Comparison of ENCODE assay signal across 8 cellular contexts in genomic region chr2:207734264-207734635, GRCh38. TPM values are rescaled to one million over a fixed set of nuclear protein-coding genes. Genes with fewer than 3 reads are reported as not detected.
A peak's percentile ranks its signal among the peaks of the same experiment; 100 is the strongest.
DNase-seq lines count a peak whose midpoint lies in the region; ATAC-seq, FAIRE-seq and TF ChIP-seq lines count a peak whose summit lies in the region.

No MANE protein-coding gene starts in this region.

- no peak overlapping the region for H3K4me3 ChIP-seq in body of pancreas
- no peak overlapping the region for H3K4me3 ChIP-seq in effector memory CD4-positive, alpha-beta T cell (ENCODE audit: insufficient read depth, low read depth, low read length, poor library complexity, severe bottlenecking)
- H3K4me3 ChIP-seq in CD8-positive, alpha-beta memory T cell (ENCODE audit: low read length), result no peak overlapping the region

- H3K27ac Mint-ChIP-seq in CD8-positive, alpha-beta memory T cell, result no peak overlapping the region

- DNase-seq in COR-L47 (lab: John Stamatoyannopoulos, UW), result peak; percentile 27
- DNase-seq in HTR-8/SVneo (ENCODE audit: insufficient read length, low spot score), result peak; percentile 20
- no peak for DNase-seq in body of pancreas
- peak; percentile 39 for DNase-seq in midbrain (lab: John Stamatoyannopoulos, UW)
- DNase-seq in NCI-H187 treated with DMSO at 0.1 percent for 48 hours (lab: John Stamatoyannopoulos, UW), result no peak
- no peak for DNase-seq in urothelium cell line (ENCODE audit: low spot score)
- DNase-seq in effector memory CD4-positive, alpha-beta T cell, result no peak
- DNase-seq in CD8-positive, alpha-beta memory T cell, result no peak

- intact Hi-C loops in body of pancreas (cut with DNase I), result no loop called here

- peak in 5 of 7 experiments; percentile 29 to 62 (median 50) for TF ChIP-seq CTCF in body of pancreas (IDR thresholded peaks at IDR 0.05)

- POLR2A ChIA-PET in CD8-positive, alpha-beta memory T cell (lab: Charles Lee), result no interaction called here

- no peaks in the 10 kb centered on the region for H3K9me3 Mint-ChIP-seq in CD8-positive, alpha-beta memory T cell

- no peaks in the 10 kb centered on the region for H3K36me3 ChIP-seq in body of pancreas (replicated peaks in 1 of 2; ENCODE audit: insufficient read depth in 1 of 2, low read depth in 2 of 2)
- peaks cover 13% of the 10 kb centered on the region for H3K36me3 ChIP-seq in effector memory CD4-positive, alpha-beta T cell (ENCODE audit: control insufficient read depth, insufficient read depth, low read length)
- H3K36me3 ChIP-seq in CD8-positive, alpha-beta memory T cell (ENCODE audit: insufficient read depth, low read length), result no peaks in the 10 kb centered on the region

- H3K4me1 ChIP-seq in body of pancreas, result peaks cover 16% of the 10 kb centered on the region
- no peaks in the 10 kb centered on the region for H3K4me1 ChIP-seq in effector memory CD4-positive, alpha-beta T cell (ENCODE audit: control insufficient read depth, insufficient read depth, low read length, poor library complexity, severe bottlenecking)
- no peaks in the 10 kb centered on the region for H3K4me1 ChIP-seq in CD8-positive, alpha-beta memory T cell (ENCODE audit: insufficient read depth, low read length)

- FAIRE-seq in HTR-8/SVneo (lab: Jason Lieb, UNC), result peak; percentile 52
- FAIRE-seq in urothelium cell line (lab: Jason Lieb, UNC), result no peak

- H3K36me3 Mint-ChIP-seq in CD8-positive, alpha-beta memory T cell, result peaks cover 4 to 38% (median 7%) of the 10 kb centered on the region in 3 donors

- no peak for TF ChIP-seq POLR2A in body of pancreas (IDR thresholded peaks at IDR 0.05)

- H3K9me3 ChIP-seq in body of pancreas, result no peaks in the 10 kb centered on the region
- no peaks in the 10 kb centered on the region for H3K9me3 ChIP-seq in effector memory CD4-positive, alpha-beta T cell (ENCODE audit: control insufficient read depth, low read length)
- no peaks in the 10 kb centered on the region for H3K9me3 ChIP-seq in CD8-positive, alpha-beta memory T cell (ENCODE audit: low read length)

- no peaks in the 10 kb centered on the region for H3K27me3 Mint-ChIP-seq in CD8-positive, alpha-beta memory T cell

- no peaks in the 10 kb centered on the region for H3K27me3 ChIP-seq in body of pancreas
- H3K27me3 ChIP-seq in effector memory CD4-positive, alpha-beta T cell (replicated peaks; ENCODE audit: control insufficient read depth, insufficient read depth, low read length, poor library complexity, severe bottlenecking), result no peaks in the 10 kb centered on the region
- H3K27me3 ChIP-seq in CD8-positive, alpha-beta memory T cell (ENCODE audit: insufficient read depth, low read length, poor library complexity, severe bottlenecking), result no peaks in the 10 kb centered on the region

- CTCF ChIA-PET in CD8-positive, alpha-beta memory T cell (lab: Charles Lee), result interaction anchor here (1.0 to 1.1 kb wide), 2 partner anchors 10 to 19 kb away, joined by 3 read pairs; no protein-coding TSS in a partner anchor

- peaks cover 3 to 9% (median 7%) of the 10 kb centered on the region in 3 donors for H3K4me1 Mint-ChIP-seq in CD8-positive, alpha-beta memory T cell

- H3K4me3 Mint-ChIP-seq in CD8-positive, alpha-beta memory T cell, result no peak overlapping the region

- H3K27ac ChIP-seq in body of pancreas, result peak overlapping the region in 1 of 4 donors; percentile 34
- no peak overlapping the region for H3K27ac ChIP-seq in effector memory CD4-positive, alpha-beta T cell (ENCODE audit: insufficient read depth, low read length, poor library complexity, severe bottlenecking)
- no peak overlapping the region for H3K27ac ChIP-seq in CD8-positive, alpha-beta memory T cell (ENCODE audit: low read depth, low read length)

- peak; percentile 58 for ATAC-seq in body of pancreas

- WGBS in body of pancreas, 2 donors, result 16% methylated on average over 3 of the region's 3 CpGs

RNA-seq across cellular contexts. Expression of gene CCNYL1, which starts 22.8 kb away (rescaled TPM):
- 10 to 100 TPM; 14.5 to 14.8 TPM for total RNA-seq in body of pancreas
- total RNA-seq in CD8-positive, alpha-beta memory T cell, result 1 to 10 TPM; 6.1 to 7.2 TPM
- 2.0 TPM for polyA plus RNA-seq in CD8-positive, alpha-beta memory T cell

RNA-seq across cellular contexts. Expression of gene FZD5, which starts 35.5 kb away (rescaled TPM):
- 10 to 100 TPM; 26.7 to 27.5 TPM for total RNA-seq in body of pancreas
- total RNA-seq in CD8-positive, alpha-beta memory T cell, result 1 to 10 TPM; 1.1 to 1.2 TPM
- polyA plus RNA-seq in CD8-positive, alpha-beta memory T cell, result 0.06 TPM

Comparison
In these comparisons a context has a peak if more than half of its experiments do, and no peak if none do; other contexts are left out.
1. DNase-seq: peak in COR-L47 (single experiment), HTR-8/SVneo (single experiment) and midbrain (single experiment); none in body of pancreas (0 of 4), NCI-H187 treated with DMSO at 0.1 percent for 48 hours (single experiment), urothelium cell line (single experiment), effector memory CD4-positive, alpha-beta T cell (0 of 3) and CD8-positive, alpha-beta memory T cell (0 of 5).
2. RNA of gene FZD5, which starts 35.5 kb away (total RNA-seq): 26.7 to 27.5 TPM in body of pancreas; 1.1 to 1.2 TPM in CD8-positive, alpha-beta memory T cell; every median in the first group is over 10 times any median in the second.